In the genomic region with DNA sequence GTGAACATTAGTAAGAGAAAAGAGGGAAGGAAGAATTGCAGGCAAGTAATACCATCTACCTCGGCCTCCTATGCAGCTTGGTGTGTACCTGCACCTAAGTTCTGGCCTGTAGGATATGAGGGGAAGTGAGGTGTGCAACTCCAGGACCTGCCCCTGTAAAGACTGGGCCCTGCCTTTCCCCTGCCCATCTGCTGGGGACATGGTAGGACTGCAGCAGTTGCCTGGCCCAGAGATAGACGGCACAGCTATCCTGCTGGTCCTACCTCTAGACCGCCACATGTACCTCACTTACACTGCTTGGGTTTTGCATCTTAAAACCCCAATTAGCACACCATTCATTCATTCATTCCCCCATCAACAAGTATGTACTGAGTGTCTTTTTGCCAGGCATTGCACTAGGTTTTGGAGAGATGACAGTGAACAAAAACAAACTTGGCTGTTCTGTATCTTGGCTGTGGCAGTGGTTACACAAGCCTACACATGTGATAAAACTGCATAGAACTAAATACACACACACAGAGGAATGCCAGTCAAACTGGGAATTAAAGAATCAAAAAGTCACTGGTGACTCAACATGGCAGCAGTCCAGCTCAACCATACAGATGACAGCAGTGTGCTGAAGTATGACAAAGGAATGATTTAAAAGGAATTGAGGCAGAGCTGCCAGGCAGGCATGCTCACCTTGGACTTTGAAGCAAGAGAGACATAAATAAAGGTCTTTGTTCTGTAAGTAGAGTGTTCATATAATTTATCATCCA, we compare ENCODE assay signal across 9 cellular contexts. TPM values are rescaled to one million over a fixed set of nuclear protein-coding genes. Genes with fewer than 3 reads are reported as not detected.
DNase-seq lines count a peak whose midpoint lies in the region; ATAC-seq and TF ChIP-seq lines count a peak whose summit lies in the region.
"Had no signal": no experiment of that assay in that cellular context is flagged by ENCODE, and none has a peak within 500 bp of the region (broad histone marks: within the 10 kb centered on the region; RNA-seq: fewer than 3 reads in every experiment).

No MANE protein-coding gene starts in this region.

- H3K4me1 Mint-ChIP-seq in dendritic cell treated with granulocyte-macrophage colony-stimulating factor and Interleukin-4, amounts not matched to agents 40 ng/mL and 50 ng/mL, for 4 days (ENCODE audit: low read depth): peaks cover 67% of the 10 kb centered on the region

- H3K27ac ChIP-seq in 22Rv1: 0 out of 2 replicates have a peak overlapping the region, but pooled peaks have one; percentile 12

- H3K27ac Mint-ChIP-seq in dendritic cell treated with granulocyte-macrophage colony-stimulating factor and Interleukin-4, amounts not matched to agents 40 ng/mL and 50 ng/mL, for 4 days: peak overlapping the region; percentile 29

- intact Hi-C loops in dendritic cell treated with granulocyte-macrophage colony-stimulating factor and Interleukin-4, amounts not matched to agents 40 ng/mL and 50 ng/mL, for 4 days (cut with micrococcal nuclease): no loop called here

- peaks cover 22% of the 10 kb centered on the region for H3K36me3 Mint-ChIP-seq in dendritic cell treated with granulocyte-macrophage colony-stimulating factor and Interleukin-4, amounts not matched to agents 40 ng/mL and 50 ng/mL, for 4 days (ENCODE audit: low read depth)

- no peaks in the 10 kb centered on the region for H3K27me3 Mint-ChIP-seq in dendritic cell treated with granulocyte-macrophage colony-stimulating factor and Interleukin-4, amounts not matched to agents 40 ng/mL and 50 ng/mL, for 4 days
- H3K27me3 Mint-ChIP-seq: naive thymus-derived CD8-positive, alpha-beta T cell had no signal

- ATAC-seq in HG03521 (IDR thresholded peaks at IDR 0.05; ENCODE audit: unreplicated experiment) (no peak), GM19467 (IDR thresholded peaks at IDR 0.05; ENCODE audit: unreplicated experiment) (no peak), HG02973 (IDR thresholded peaks at IDR 0.05; ENCODE audit: unreplicated experiment) (no peak)
- ATAC-seq: naive thymus-derived CD8-positive, alpha-beta T cell had no signal

- TF ChIP-seq CTCF in 22Rv1 (IDR thresholded peaks at IDR 0.05): no peak

- H3K9me3 Mint-ChIP-seq in dendritic cell treated with granulocyte-macrophage colony-stimulating factor and Interleukin-4, amounts not matched to agents 40 ng/mL and 50 ng/mL, for 4 days: no peaks in the 10 kb centered on the region

- DNase-seq in HS-27A (ENCODE audit: low read depth) (peak; percentile 40), myocyte (ENCODE audit: low read depth) (peak; percentile 56), NCI-H187 (lab: John Stamatoyannopoulos, UW) (no peak)
- DNase-seq: naive thymus-derived CD8-positive, alpha-beta T cell had no signal

- H3K4me3 Mint-ChIP-seq in dendritic cell treated with granulocyte-macrophage colony-stimulating factor and Interleukin-4, amounts not matched to agents 40 ng/mL and 50 ng/mL, for 4 days: no peak overlapping the region

RNA-seq across cellular contexts. Expression of a gene that starts 23.3 kb away (rescaled TPM):
- 120 and 152 TPM in 2 replicates for total RNA-seq in myocyte
- 118 TPM for polyA plus RNA-seq in myocyte (2012)

RNA-seq across cellular contexts. Expression of a gene that starts 35.1 kb away (rescaled TPM):
- total RNA-seq in myocyte: 12.9 and 20.1 TPM in 2 replicates
- 13.6 TPM for polyA plus RNA-seq in myocyte (2012)

Comparison
In these comparisons a context has a peak if more than half of its experiments do, and no peak if none do; other contexts are left out.
1. DNase-seq: peak in HS-27A (single experiment) and myocyte (single experiment); none in NCI-H187 (0 of 2).